7 cellular contexts compared by ENCODE assay signal in the genomic region with DNA sequence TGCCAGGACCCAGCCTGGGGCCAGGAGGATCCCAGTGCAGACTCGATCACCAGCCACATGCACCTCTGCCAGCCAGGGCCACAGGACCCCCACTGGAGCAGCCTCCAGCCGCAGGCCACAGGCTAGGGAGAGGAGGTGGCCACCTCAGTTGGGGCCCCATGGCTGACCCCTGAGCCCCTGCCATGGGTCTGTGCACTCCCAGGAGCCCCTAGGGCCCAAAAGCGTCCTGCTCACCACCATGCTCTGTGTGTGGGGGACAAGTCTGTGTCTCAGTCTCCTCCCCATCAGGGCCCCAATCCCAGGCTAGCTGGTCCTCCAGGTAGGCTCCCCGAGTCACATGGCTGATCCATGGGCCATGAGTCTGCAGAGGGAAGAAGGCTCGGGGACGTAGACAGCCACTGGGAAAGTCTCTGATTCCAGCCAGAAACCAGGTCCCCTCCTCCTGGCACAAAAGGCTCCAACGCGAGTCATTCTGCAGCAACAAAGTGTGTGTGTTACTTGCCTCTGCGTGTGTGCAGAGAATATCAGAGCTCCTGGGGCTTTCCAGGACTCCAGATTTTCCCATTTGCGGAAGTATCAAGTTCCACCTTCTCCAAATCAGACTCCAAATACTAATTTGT. TPM values are rescaled to one million over a fixed set of nuclear protein-coding genes. Genes with fewer than 3 reads are reported as not detected.
A peak's percentile ranks its signal among the peaks of the same experiment; 100 is the strongest.
DNase-seq lines count a peak whose midpoint lies in the region; ATAC-seq and TF ChIP-seq lines count a peak whose summit lies in the region.
"Had no signal": no experiment of that assay in that cellular context is flagged by ENCODE, and none has a peak within 500 bp of the region (broad histone marks: within the 10 kb centered on the region; RNA-seq: fewer than 3 reads in every experiment).

No MANE protein-coding gene starts in this region.

- H3K36me3 ChIP-seq in SK-N-MC (ENCODE audit: insufficient read depth, low read length), result no peaks in the 10 kb centered on the region
- no peaks in the 10 kb centered on the region for H3K36me3 ChIP-seq in left ventricle myocardium inferior
- no peaks in the 10 kb centered on the region for H3K36me3 ChIP-seq in tibial artery

- no peak for TF ChIP-seq CTCF in left ventricle myocardium inferior (IDR thresholded peaks at IDR 0.05; ENCODE audit: borderline replicate concordance)
- TF ChIP-seq CTCF in tibial artery (IDR thresholded peaks at IDR 0.05), result no peak

- H3K4me1 ChIP-seq in left ventricle myocardium inferior, result peaks cover 39% of the 10 kb centered on the region
- H3K4me1 ChIP-seq in tibial artery, result peaks cover 4 to 33% (median 19%) of the 10 kb centered on the region in 4 donors

- H3K27me3 ChIP-seq in left ventricle myocardium inferior (ENCODE audit: low read depth) (peaks cover under 1% of the 10 kb centered on the region), tibial artery (peaks cover 0 to 6% of the 10 kb centered on the region in 2 donors)

- intact Hi-C loops in left ventricle myocardium inferior (cut with micrococcal nuclease), result loop anchor here (10.0 kb wide), 1 partner anchor 157 kb away; the partner anchor contains the start of gene HSD3B7
- intact Hi-C loops in tibial artery (cut with DNase I; ENCODE audit: low total_unique reads), result loop anchor here (10.0 kb wide), 1 partner anchor 157 kb away; the partner anchor contains the start of gene HSD3B7

- peak overlapping the region; percentile 75 for H3K9ac ChIP-seq in SK-N-MC (ENCODE audit: insufficient read length)

- H3K4me3 ChIP-seq in SK-N-MC (peak overlapping the region; percentile 80), left ventricle myocardium inferior (peak overlapping the region; percentile 60), tibial artery (peak overlapping the region; percentile 7 to 64)

- no peak for ATAC-seq in HG03457 (IDR thresholded peaks at IDR 0.05; ENCODE audit: unreplicated experiment)

- H3K27ac ChIP-seq in SK-N-MC, result peak overlapping the region; percentile 85
- peak overlapping the region; percentile 88 for H3K27ac ChIP-seq in left ventricle myocardium inferior (replicated peaks)
- H3K27ac ChIP-seq in tibial artery, result peak overlapping the region; percentile 73 to 78

- peak; percentile 37 for DNase-seq in GM04503 (ENCODE audit: low read depth)
- DNase-seq in SK-N-MC (ENCODE audit: low read depth, low spot score), result no peak
- DNase-seq in left ventricle myocardium inferior, result no peak
- peak in 1 of 2 donors; percentile 83 for DNase-seq in tibial artery
- no peak for DNase-seq in NCI-H2029 treated with DMSO at 0.1 percent for 48 hours (lab: John Stamatoyannopoulos, UW)

- H3K9me3 ChIP-seq in SK-N-MC (ENCODE audit: low read depth, low read length) (no peaks in the 10 kb centered on the region), left ventricle myocardium inferior (replicated peaks) (no peaks in the 10 kb centered on the region), tibial artery (no peaks in the 10 kb centered on the region)

RNA-seq across cellular contexts. Expression of gene PRSS8, which starts 6.1 kb away (rescaled TPM):
- total RNA-seq in left ventricle myocardium inferior, result not detected
- total RNA-seq: NCI-H460 had no signal

RNA-seq across cellular contexts. Expression of gene PRSS36, which starts 8.3 kb away (rescaled TPM):
- 1.4 TPM for total RNA-seq in left ventricle myocardium inferior
- total RNA-seq: NCI-H460 had no signal

RNA-seq across cellular contexts. Expression of gene KAT8, which starts 24.1 kb away (rescaled TPM):
- total RNA-seq in left ventricle myocardium inferior, result 72.0 TPM

RNA-seq across cellular contexts. Expression of gene BCKDK, which starts 33.4 kb away (rescaled TPM):
- total RNA-seq in left ventricle myocardium inferior, result 75.9 TPM

RNA-seq across cellular contexts. Expression of gene FUS, which starts 38.3 kb away (rescaled TPM):
- 96.9 TPM for total RNA-seq in left ventricle myocardium inferior
